In genomic region chr20:11195169-11195568, GRCh38 we compare ENCODE assay signal across 21 cellular contexts.
DNase-seq lines count a peak whose midpoint lies in the region; ATAC-seq and TF ChIP-seq lines count a peak whose summit lies in the region.
"Had no signal": no experiment of that assay in that cellular context is flagged by ENCODE, and none has a peak within 500 bp of the region (broad histone marks: within the 10 kb centered on the region; RNA-seq: fewer than 3 reads in every experiment).

No MANE protein-coding gene starts in this region.

- ATAC-seq in RWPE2 (ENCODE audit: low read depth) (no peak), left ventricle myocardium superior (peak; percentile 92), HG02884 (IDR thresholded peaks at IDR 0.05; ENCODE audit: unreplicated experiment) (no peak)
- ATAC-seq: activated CD4-positive, CD25-positive, alpha-beta regulatory T cell treated with anti-CD3 and anti-CD28 coated beads, Interleukin-2, amount 50 U/mL, for 24 hours; body of pancreas; HepG2; stimulated activated naive B cell treated with anti-CD40 and anti-IgM and Interleukin-4, amounts not matched to agents 10 μg/mL and 1 μg/mL and 100 μg/mL, for 72 hours had no signal

- H3F3A ChIP-seq in neural cell (ENCODE audit: insufficient read depth, low read length, poor library complexity, severe bottlenecking): no peaks in the 10 kb centered on the region

- no peaks in the 10 kb centered on the region for H3K79me2 ChIP-seq in neural cell (replicated peaks; ENCODE audit: insufficient read depth, low read length)

- no peak overlapping the region for H2AFZ ChIP-seq in neural cell (ENCODE audit: low read depth, low read length)

- H3K4me1 ChIP-seq in RWPE2 (ENCODE audit: insufficient read depth, poor library complexity, severe bottlenecking) (peaks cover 27% of the 10 kb centered on the region), adrenal gland (replicated peaks in 1 of 2) (no peaks in the 10 kb centered on the region)
- H3K4me1 ChIP-seq: body of pancreas had no signal

- H3K36me3 ChIP-seq in RWPE2 (ENCODE audit: low read depth): no peaks in the 10 kb centered on the region
- no peaks in the 10 kb centered on the region for H3K36me3 ChIP-seq in neural cell (ENCODE audit: insufficient read depth, low read length)
- no peaks in the 10 kb centered on the region for H3K36me3 ChIP-seq in adrenal gland (replicated peaks in 1 of 2)
- H3K36me3 ChIP-seq: MG63 had no signal

- no peak overlapping the region for H3K9ac ChIP-seq in neural cell (ENCODE audit: low read length)

- DNase-seq in DMS79 (lab: John Stamatoyannopoulos, UW) (peak; percentile 71), RWPE2 (ENCODE audit: low spot score) (no peak), left ventricle myocardium superior (peak; percentile 49), NCI-H146 treated with DMSO at 0.1 percent for 48 hours (lab: John Stamatoyannopoulos, UW; ENCODE audit: unreplicated experiment) (no peak), adrenal gland (no peak), SHP77 (lab: John Stamatoyannopoulos, UW) (no peak)
- DNase-seq: activated CD8-positive, alpha-beta memory T cell treated with anti-CD3 and anti-CD28 coated beads for 24 hours; body of pancreas; CD4-positive, CD25-positive, alpha-beta regulatory T cell; dermis blood vessel endothelial cell; naive B cell; NCI-H1694; NCI-H446 treated with DMSO at 0.1 percent for 48 hours; SHP77 treated with DMSO at 0.1 percent for 48 hours; stimulated activated CD4-positive, alpha-beta T cell treated with anti-CD3 and anti-CD28 coated beads, Interleukin-15, amount 100 ng/mL, for 24 hours; stimulated activated naive B cell treated with anti-CD40 and anti-IgM and Interleukin-4, amounts not matched to agents 10 μg/mL and 1 μg/mL and 100 μg/mL, for 72 hours had no signal

- TF ChIP-seq CTCF in RWPE2 (IDR thresholded peaks at IDR 0.05; ENCODE audit: poor library complexity, severe bottlenecking): no peak
- TF ChIP-seq CTCF in neural cell (IDR thresholded peaks at IDR 0.05; ENCODE audit: poor library complexity, severe bottlenecking): no peak
- TF ChIP-seq CTCF in adrenal gland (IDR thresholded peaks at IDR 0.05): no peak

- intact Hi-C loops in left ventricle myocardium superior (cut with micrococcal nuclease) (no loop called here), adrenal gland (cut with DNase I) (no loop called here)

- no peaks in the 10 kb centered on the region for H4K20me1 ChIP-seq in neural cell (ENCODE audit: insufficient read depth)

- H3K4me2 ChIP-seq in neural cell (ENCODE audit: low read length): no peak overlapping the region

- H3K9me3 ChIP-seq in RWPE2 (ENCODE audit: severe bottlenecking) (no peaks in the 10 kb centered on the region), neural cell (ENCODE audit: low read length) (no peaks in the 10 kb centered on the region), adrenal gland (replicated peaks in 1 of 3) (no peaks in the 10 kb centered on the region)
- H3K9me3 ChIP-seq: body of pancreas, MG63 had no signal

- H3K4me3 ChIP-seq in RWPE2 (ENCODE audit: severe bottlenecking): no peak overlapping the region
- H3K4me3 ChIP-seq in neural cell (ENCODE audit: low read length): no peak overlapping the region
- H3K4me3 ChIP-seq in adrenal gland: no peak overlapping the region
- H3K4me3 ChIP-seq: body of pancreas, MG63 had no signal

- peak; percentile 42 for TF ChIP-seq RAD21 in neural cell (conservative IDR thresholded peaks at IDR 0.05)

- 68 to 87% (median 84%) methylated on average over 4 to 6 of the region's 6 CpGs for WGBS in adrenal gland, 4 donors

- no peaks in the 10 kb centered on the region for H3K27me3 ChIP-seq in RWPE2 (ENCODE audit: insufficient read depth, poor library complexity, severe bottlenecking)
- H3K27me3 ChIP-seq in neural cell (ENCODE audit: insufficient read depth, low read depth, low read length): no peaks in the 10 kb centered on the region
- H3K27me3 ChIP-seq in adrenal gland: no peaks in the 10 kb centered on the region
- H3K27me3 ChIP-seq: body of pancreas, MG63 had no signal

- TF ChIP-seq POLR2A in adrenal gland (IDR thresholded peaks at IDR 0.05): no peak

- H3K27ac ChIP-seq in RWPE2 (ENCODE audit: poor library complexity, severe bottlenecking) (peak overlapping the region; percentile 97), neural cell (ENCODE audit: low read length) (peak overlapping the region; percentile 38), adrenal gland (no peak overlapping the region)

- no peaks in the 10 kb centered on the region for H3K9me2 ChIP-seq in neural cell (ENCODE audit: insufficient read depth, low read length)

- TF ChIP-seq EP300 in neural cell (conservative IDR thresholded peaks at IDR 0.05; ENCODE audit: poor library complexity, severe bottlenecking): peak; percentile 94

TF ChIP-seq in neural cell, 6 proteins besides CTCF, POLR2A, EP300 and RAD21:
- TF ChIP-seq MXI1 (conservative IDR thresholded peaks at IDR 0.05; ENCODE audit: poor library complexity, severe bottlenecking) (no peak), POLR2AphosphoS5 (IDR thresholded peaks at IDR 0.05) (peak; percentile 68), SMC3 (conservative IDR thresholded peaks at IDR 0.05; ENCODE audit: poor library complexity) (no peak)
- TF ChIP-seq, protein P1, sequence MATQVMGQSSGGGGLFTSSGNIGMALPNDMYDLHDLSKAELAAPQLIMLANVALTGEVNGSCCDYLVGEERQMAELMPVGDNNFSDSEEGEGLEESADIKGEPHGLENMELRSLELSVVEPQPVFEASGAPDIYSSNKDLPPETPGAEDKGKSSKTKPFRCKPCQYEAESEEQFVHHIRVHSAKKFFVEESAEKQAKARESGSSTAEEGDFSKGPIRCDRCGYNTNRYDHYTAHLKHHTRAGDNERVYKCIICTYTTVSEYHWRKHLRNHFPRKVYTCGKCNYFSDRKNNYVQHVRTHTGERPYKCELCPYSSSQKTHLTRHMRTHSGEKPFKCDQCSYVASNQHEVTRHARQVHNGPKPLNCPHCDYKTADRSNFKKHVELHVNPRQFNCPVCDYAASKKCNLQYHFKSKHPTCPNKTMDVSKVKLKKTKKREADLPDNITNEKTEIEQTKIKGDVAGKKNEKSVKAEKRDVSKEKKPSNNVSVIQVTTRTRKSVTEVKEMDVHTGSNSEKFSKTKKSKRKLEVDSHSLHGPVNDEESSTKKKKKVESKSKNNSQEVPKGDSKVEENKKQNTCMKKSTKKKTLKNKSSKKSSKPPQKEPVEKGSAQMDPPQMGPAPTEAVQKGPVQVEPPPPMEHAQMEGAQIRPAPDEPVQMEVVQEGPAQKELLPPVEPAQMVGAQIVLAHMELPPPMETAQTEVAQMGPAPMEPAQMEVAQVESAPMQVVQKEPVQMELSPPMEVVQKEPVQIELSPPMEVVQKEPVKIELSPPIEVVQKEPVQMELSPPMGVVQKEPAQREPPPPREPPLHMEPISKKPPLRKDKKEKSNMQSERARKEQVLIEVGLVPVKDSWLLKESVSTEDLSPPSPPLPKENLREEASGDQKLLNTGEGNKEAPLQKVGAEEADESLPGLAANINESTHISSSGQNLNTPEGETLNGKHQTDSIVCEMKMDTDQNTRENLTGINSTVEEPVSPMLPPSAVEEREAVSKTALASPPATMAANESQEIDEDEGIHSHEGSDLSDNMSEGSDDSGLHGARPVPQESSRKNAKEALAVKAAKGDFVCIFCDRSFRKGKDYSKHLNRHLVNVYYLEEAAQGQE (IDR thresholded peaks at IDR 0.05; ENCODE audit: borderline replicate concordance): peak; percentile 95
TF ChIP-seq in neural cell: peak in this region for 2.

Comparison
In these comparisons a context has a peak if more than half of its experiments do, and no peak if none do; other contexts are left out.
1. DNase-seq: peak in DMS79 (single experiment) and left ventricle myocardium superior (single experiment); none in RWPE2 (single experiment), NCI-H146 treated with DMSO at 0.1 percent for 48 hours (single experiment), adrenal gland (0 of 7) and SHP77 (0 of 2).
2. H3K27ac ChIP-seq: peak in RWPE2 (single experiment) and neural cell (single experiment); none in adrenal gland (0 of 5).